24 cellular contexts compared by ENCODE assay signal in genomic region chr2:6982484-6982883, GRCh38.
"Had no signal": no experiment of that assay in that cellular context is flagged by ENCODE, and none has a peak within 500 bp of the region (broad histone marks: within the 10 kb centered on the region; RNA-seq: fewer than 3 reads in every experiment).

No MANE protein-coding gene starts in this region.

- H3K9ac ChIP-seq: neural progenitor cell, SK-N-SH had no signal

- ATAC-seq: activated naive CD8-positive, alpha-beta T cell treated with anti-CD3 and anti-CD28 coated beads, Interleukin-2, amount 50 U/mL, for 24 hours; left lung; naive thymus-derived CD4-positive, alpha-beta T cell; upper lobe of right lung had no signal

- DNase-seq: activated CD4-positive, alpha-beta memory T cell treated with anti-CD3 and anti-CD28 coated beads for 36 hours; activated CD4-positive, alpha-beta T cell treated with anti-CD3 and anti-CD28 coated beads, Interleukin-2, amount 10 ng/mL, durations not matched to agents 24 days and 14 days; activated CD4-positive, CD25-positive, alpha-beta regulatory T cell treated with anti-CD3 and anti-CD28 coated beads, Interleukin-2, amount 50 U/mL, for 72 hours; activated CD8-positive, alpha-beta memory T cell treated with anti-CD3 and anti-CD28 coated beads, Interleukin-2, amount 50 U/mL, for 4 hours; activated naive CD8-positive, alpha-beta T cell treated with anti-CD3 and anti-CD28 coated beads, Interleukin-2, amount 50 U/mL, for 24 hours; activated T-cell treated with anti-CD3 and anti-CD28 coated beads, Interleukin-2, amount 50 U/mL, for 1 hour; cortex of kidney; kidney glomerular epithelial cell; left lung; naive thymus-derived CD4-positive, alpha-beta T cell; right lobe of liver; SK-N-SH; stimulated activated CD4-positive, alpha-beta T cell treated with anti-CD3 and anti-CD28 coated beads, Interleukin-12 subunit alpha, Interleukin-12 subunit beta, amount 100 ng/mL, for 4 hours; stimulated activated CD4-positive, alpha-beta T cell treated with anti-CD3 and anti-CD28 coated beads, Interleukin-4, amount 100 ng/mL, for 1 hour; SW 1271; T1000; tibial artery; upper lobe of right lung had no signal

- H3K27me3 ChIP-seq: left lung, neural progenitor cell, right lobe of liver, tibial artery, upper lobe of right lung had no signal

- H3K9me3 Mint-ChIP-seq: activated naive CD4-positive, alpha-beta T cell treated with anti-CD3 and anti-CD28 coated beads, Interleukin-2, amount 50 U/mL, for 24 hours; stimulated activated naive CD8-positive, alpha-beta T cell treated with anti-CD3 and anti-CD28 coated beads, Interleukin-15, Interleukin-2, amounts not matched to agents 100 ng/mL and 50 ng/mL, for 24 hours had no signal

- H3K36me3 ChIP-seq: left lung, neural progenitor cell, right lobe of liver, tibial artery, upper lobe of right lung had no signal

- H3K4me3 Mint-ChIP-seq: activated CD4-positive, alpha-beta memory T cell treated with anti-CD3 and anti-CD28 coated beads for 36 hours; activated CD4-positive, alpha-beta T cell treated with anti-CD3 and anti-CD28 coated beads, Interleukin-2, amount 10 ng/mL, durations not matched to agents 24 days and 14 days; activated naive CD4-positive, alpha-beta T cell treated with anti-CD3 and anti-CD28 coated beads, Interleukin-2, amount 50 U/mL, for 24 hours; activated naive CD8-positive, alpha-beta T cell treated with anti-CD3 and anti-CD28 coated beads, Interleukin-2, amount 50 U/mL, for 24 hours; activated T-helper 1 cell treated with anti-CD3 and anti-CD28 coated beads, Interleukin-12 subunit alpha, Interleukin-12 subunit beta, Interleukin-2, Interleukin-4 antibody, amounts not matched to agents 30 ng/mL and 10 ng/mL and 1 ng/mL, durations not matched to agents 14 hours and 24 hours and 36 hours; neural progenitor cell; stimulated activated naive CD8-positive, alpha-beta T cell treated with anti-CD3 and anti-CD28 coated beads, Interleukin-15, Interleukin-2, amounts not matched to agents 100 ng/mL and 50 ng/mL, for 24 hours; T-helper 1 cell treated with Interleukin-12 subunit alpha and Interleukin-12 subunit beta and Interleukin-4 antibody, amounts not matched to agents 30 μg/mL and 1 μg/mL, for 36 hours had no signal

- H3K4me1 ChIP-seq: right lobe of liver, tibial artery had no signal

- H3K27ac ChIP-seq: neural progenitor cell, right lobe of liver, skin epidermis, tibial artery, upper lobe of right lung had no signal

- H3K27me3 Mint-ChIP-seq: activated CD4-positive, alpha-beta memory T cell treated with anti-CD3 and anti-CD28 coated beads for 36 hours; activated CD4-positive, alpha-beta T cell treated with anti-CD3 and anti-CD28 coated beads, Interleukin-2, amount 10 ng/mL, durations not matched to agents 24 days and 14 days; activated naive CD4-positive, alpha-beta T cell treated with anti-CD3 and anti-CD28 coated beads, Interleukin-2, amount 50 U/mL, for 24 hours; activated naive CD8-positive, alpha-beta T cell treated with anti-CD3 and anti-CD28 coated beads, Interleukin-2, amount 50 U/mL, for 24 hours; naive thymus-derived CD4-positive, alpha-beta T cell; stimulated activated naive CD8-positive, alpha-beta T cell treated with anti-CD3 and anti-CD28 coated beads, Interleukin-15, Interleukin-2, amounts not matched to agents 100 ng/mL and 50 ng/mL, for 24 hours had no signal

- H2AFZ ChIP-seq: neural progenitor cell had no signal

- H3K4me2 ChIP-seq: neural progenitor cell, SK-N-SH had no signal

- H3K9me3 ChIP-seq: left lung, right lobe of liver, SK-N-SH, tibial artery, upper lobe of right lung had no signal

- H3K4me3 ChIP-seq: left lung, neural progenitor cell, right lobe of liver, skin epidermis, tibial artery, upper lobe of right lung had no signal

- H3K27ac Mint-ChIP-seq: activated CD4-positive, alpha-beta memory T cell treated with anti-CD3 and anti-CD28 coated beads for 36 hours; activated CD4-positive, alpha-beta T cell treated with anti-CD3 and anti-CD28 coated beads, Interleukin-2, amount 10 ng/mL, durations not matched to agents 24 days and 14 days; activated naive CD4-positive, alpha-beta T cell treated with anti-CD3 and anti-CD28 coated beads, Interleukin-2, amount 50 U/mL, for 24 hours; activated naive CD8-positive, alpha-beta T cell treated with anti-CD3 and anti-CD28 coated beads, Interleukin-2, amount 50 U/mL, for 24 hours; activated T-helper 1 cell treated with anti-CD3 and anti-CD28 coated beads, Interleukin-12 subunit alpha, Interleukin-12 subunit beta, Interleukin-2, Interleukin-4 antibody, amounts not matched to agents 30 ng/mL and 10 ng/mL and 1 ng/mL, durations not matched to agents 14 hours and 24 hours and 36 hours; stimulated activated naive CD8-positive, alpha-beta T cell treated with anti-CD3 and anti-CD28 coated beads, Interleukin-15, Interleukin-2, amounts not matched to agents 100 ng/mL and 50 ng/mL, for 24 hours; T-helper 1 cell treated with Interleukin-12 subunit alpha and Interleukin-12 subunit beta and Interleukin-4 antibody, amounts not matched to agents 30 μg/mL and 1 μg/mL, for 36 hours had no signal
